10 cellular contexts compared by ENCODE assay signal in genomic region chr3:22372292-22372949, GRCh38.
DNase-seq lines count a peak whose midpoint lies in the region; ATAC-seq and TF ChIP-seq lines count a peak whose summit lies in the region.
"Had no signal": no experiment of that assay in that cellular context is flagged by ENCODE, and none has a peak within 500 bp of the region (broad histone marks: within the 10 kb centered on the region; RNA-seq: fewer than 3 reads in every experiment).

No MANE protein-coding gene starts in this region.

- H3K4me1 Mint-ChIP-seq in MCF 10A (ENCODE audit: insufficient read depth, unreplicated experiment) (peaks cover 6% of the 10 kb centered on the region), endothelial cell (ENCODE audit: unreplicated experiment) (peaks cover 7% of the 10 kb centered on the region)
- H3K4me1 Mint-ChIP-seq: activated CD4-positive, alpha-beta memory T cell treated with anti-CD3 and anti-CD28 coated beads, Interleukin-2, amount 10 ng/mL, durations not matched to agents 7 days and 5 days had no signal

- H3K36me3 ChIP-seq in breast epithelium (no peaks in the 10 kb centered on the region), mucosa of descending colon (ENCODE audit: low read depth) (no peaks in the 10 kb centered on the region), aorta (ENCODE audit: control insufficient read depth in 1 of 2, insufficient read depth in 2 of 2, low read length in 1 of 2) (no peaks in the 10 kb centered on the region)

- ATAC-seq in mucosa of descending colon (no peak), aorta (ENCODE audit: low FRiP score) (peak; percentile 59), GM21529 (IDR thresholded peaks at IDR 0.05; ENCODE audit: unreplicated experiment) (no peak), GM21390 (IDR thresholded peaks at IDR 0.05; ENCODE audit: unreplicated experiment) (no peak)

- DNase-seq in breast epithelium (ENCODE audit: low spot score in 2 of 2) (peak in 1 of 2 donors; percentile 50), MCF 10A (ENCODE audit: unreplicated experiment) (no peak), endothelial cell (ENCODE audit: low spot score) (peak; percentile 57), mucosa of descending colon (peak in 2 of 3 donors; percentile 18 to 37), aorta (peak in 1 of 2 donors; percentile 75)
- no peak for DNase-seq in activated effector memory CD4-positive, alpha-beta T cell treated with Interleukin-2 at 50 U/mL for 16 hours
- DNase-seq: activated CD4-positive, alpha-beta memory T cell treated with anti-CD3 and anti-CD28 coated beads, Interleukin-2, amount 10 ng/mL, durations not matched to agents 7 days and 5 days had no signal

- CTCF ChIA-PET in MCF 10A (lab: Yijun Ruan, JAX), result no interaction called here

- H3K36me3 Mint-ChIP-seq in MCF 10A (ENCODE audit: insufficient read depth, unreplicated experiment), result no peaks in the 10 kb centered on the region
- no peaks in the 10 kb centered on the region for H3K36me3 Mint-ChIP-seq in endothelial cell (ENCODE audit: low read depth, unreplicated experiment)

- 0 to 1% methylated on average over 66 to 70 of the region's 70 CpGs for WGBS in aorta, 2 donors

- H3K9me3 ChIP-seq in breast epithelium, result no peaks in the 10 kb centered on the region
- no peaks in the 10 kb centered on the region for H3K9me3 ChIP-seq in mucosa of descending colon
- H3K9me3 ChIP-seq in aorta (ENCODE audit: control insufficient read depth, low read length), result peaks cover 2% of the 10 kb centered on the region

- H3K27ac ChIP-seq in breast epithelium (no peak overlapping the region), aorta (ENCODE audit: low read depth in 1 of 2, low read length in 2 of 2) (no peak overlapping the region)

- H3K9me3 Mint-ChIP-seq in MCF 10A (ENCODE audit: unreplicated experiment), result no peaks in the 10 kb centered on the region
- no peaks in the 10 kb centered on the region for H3K9me3 Mint-ChIP-seq in endothelial cell (ENCODE audit: unreplicated experiment)

- TF ChIP-seq POLR2A in breast epithelium (IDR thresholded peaks at IDR 0.05), result no peak

- BruUV-seq in MCF 10A (replicated peaks; lab: Mats Ljungman, UMichigan), result no TSS peak

- no peaks in the 10 kb centered on the region for H3K27me3 Mint-ChIP-seq in MCF 10A (ENCODE audit: insufficient read depth, unreplicated experiment)
- H3K27me3 Mint-ChIP-seq in endothelial cell (ENCODE audit: unreplicated experiment), result peaks cover 10% of the 10 kb centered on the region

- POLR2A ChIA-PET in MCF 10A (lab: Yijun Ruan, JAX), result interaction anchor here (0.6 kb wide), 1 partner anchor 586 kb away, joined by 3 read pairs; no protein-coding TSS in a partner anchor

- H3K4me3 ChIP-seq in breast epithelium (peak overlapping the region; percentile 41 to 64 (median 52)), mucosa of descending colon (no peak overlapping the region), aorta (ENCODE audit: low read length in 2 of 2) (no peak overlapping the region)

- no peak for TF ChIP-seq CTCF in breast epithelium (IDR thresholded peaks at IDR 0.05)
- TF ChIP-seq CTCF in MCF 10A (IDR thresholded peaks at IDR 0.05; ENCODE audit: unreplicated experiment), result no peak
- no peak for TF ChIP-seq CTCF in endothelial cell (IDR thresholded peaks at IDR 0.05; ENCODE audit: unreplicated experiment)
- TF ChIP-seq CTCF in mucosa of descending colon (IDR thresholded peaks at IDR 0.05), result no peak

- intact Hi-C loops in breast epithelium (cut with DNase I; ENCODE audit: low total_unique reads) (no loop called here), MCF 10A (cut with micrococcal nuclease) (no loop called here), mucosa of descending colon (cut with DNase I, micrococcal nuclease) (no loop called here), aorta (cut with DNase I) (no loop called here)

- no peak overlapping the region for H3K4me3 Mint-ChIP-seq in MCF 10A (ENCODE audit: unreplicated experiment)
- H3K4me3 Mint-ChIP-seq in endothelial cell (ENCODE audit: unreplicated experiment), result peak overlapping the region; percentile 31
- H3K4me3 Mint-ChIP-seq: activated CD4-positive, alpha-beta memory T cell treated with anti-CD3 and anti-CD28 coated beads, Interleukin-2, amount 10 ng/mL, durations not matched to agents 7 days and 5 days; B cell had no signal

- no peaks in the 10 kb centered on the region for H3K4me1 ChIP-seq in breast epithelium
- no peaks in the 10 kb centered on the region for H3K4me1 ChIP-seq in mucosa of descending colon (ENCODE audit: low read depth)
- H3K4me1 ChIP-seq in aorta (ENCODE audit: control insufficient read depth in 1 of 2, insufficient read depth in 2 of 2, low read length in 2 of 2), result no peaks in the 10 kb centered on the region

- H3K27me3 ChIP-seq in breast epithelium (peaks cover 0 to 29% of the 10 kb centered on the region in 2 donors), aorta (ENCODE audit: control insufficient read depth in 1 of 2, insufficient read depth in 2 of 2, low read length in 1 of 2) (no peaks in the 10 kb centered on the region)

- H3K27ac Mint-ChIP-seq in MCF 10A (ENCODE audit: low read depth, unreplicated experiment) (no peak overlapping the region), endothelial cell (ENCODE audit: unreplicated experiment) (no peak overlapping the region)
- H3K27ac Mint-ChIP-seq: activated CD4-positive, alpha-beta memory T cell treated with anti-CD3 and anti-CD28 coated beads, Interleukin-2, amount 10 ng/mL, durations not matched to agents 7 days and 5 days; B cell had no signal

Comparison
In these comparisons a context has a peak if more than half of its experiments do, and no peak if none do; other contexts are left out.
1. DNase-seq: peak in endothelial cell (single experiment) and mucosa of descending colon (2 of 3); none in MCF 10A (single experiment) and activated effector memory CD4-positive, alpha-beta T cell treated with Interleukin-2 at 50 U/mL for 16 hours (single experiment).
2. H3K4me3 ChIP-seq: peak in breast epithelium (3 of 3); none in mucosa of descending colon (single experiment) and aorta (0 of 2).